2 cellular contexts compared by ENCODE assay signal in the genomic region with DNA sequence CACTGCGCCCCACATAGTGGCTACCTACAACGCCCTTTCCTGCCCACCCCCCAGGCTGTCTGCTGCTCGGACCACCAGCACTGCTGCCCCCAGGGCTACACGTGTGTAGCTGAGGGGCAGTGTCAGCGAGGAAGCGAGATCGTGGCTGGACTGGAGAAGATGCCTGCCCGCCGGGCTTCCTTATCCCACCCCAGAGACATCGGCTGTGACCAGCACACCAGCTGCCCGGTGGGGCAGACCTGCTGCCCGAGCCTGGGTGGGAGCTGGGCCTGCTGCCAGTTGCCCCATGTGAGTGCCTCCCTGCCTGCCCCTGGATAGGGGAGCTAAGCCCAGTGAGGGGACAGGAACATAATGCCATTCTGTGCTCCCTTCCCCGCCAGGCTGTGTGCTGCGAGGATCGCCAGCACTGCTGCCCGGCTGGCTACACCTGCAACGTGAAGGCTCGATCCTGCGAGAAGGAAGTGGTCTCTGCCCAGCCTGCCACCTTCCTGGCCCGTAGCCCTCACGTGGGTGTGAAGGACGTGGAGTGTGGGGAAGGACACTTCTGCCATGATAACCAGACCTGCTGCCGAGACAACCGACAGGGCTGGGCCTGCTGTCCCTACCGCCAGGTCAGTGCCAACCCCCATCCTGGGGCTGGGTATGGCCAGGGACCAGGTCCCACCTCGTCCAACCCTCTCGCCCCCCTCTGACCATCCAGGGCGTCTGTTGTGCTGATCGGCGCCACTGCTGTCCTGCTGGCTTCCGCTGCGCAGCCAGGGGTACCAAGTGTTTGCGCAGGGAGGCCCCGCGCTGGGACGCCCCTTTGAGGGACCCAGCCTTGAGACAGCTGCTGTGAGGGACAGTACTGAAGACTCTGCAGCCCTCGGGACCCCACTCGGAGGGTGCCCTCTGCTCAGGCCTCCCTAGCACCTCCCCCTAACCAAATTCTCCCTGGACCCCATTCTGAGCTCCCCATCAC.
TF ChIP-seq lines count a peak whose summit lies in the region.

No MANE protein-coding gene starts in this region.

TF ChIP-seq in IMR-90, 13 proteins besides CTCF, POLR2A, EP300 and RAD21:
- TF ChIP-seq RFX5 (IDR thresholded peaks at IDR 0.05; ENCODE audit: low read depth, low read length), result no peak
- TF ChIP-seq NFE2L2 (IDR thresholded peaks at IDR 0.05; ENCODE audit: low read depth, low read length), result no peak
- no peak for TF ChIP-seq MAZ (IDR thresholded peaks at IDR 0.05; ENCODE audit: borderline replicate concordance, low read depth, low read length)
- no peak for TF ChIP-seq BHLHE40 (IDR thresholded peaks at IDR 0.05; ENCODE audit: low read depth, low read length)
- no peak for TF ChIP-seq MXI1 (IDR thresholded peaks at IDR 0.05; ENCODE audit: borderline replicate concordance, low read depth, low read length)
- TF ChIP-seq MAFK (IDR thresholded peaks at IDR 0.05; ENCODE audit: low read depth, low read length), result no peak
- TF ChIP-seq CHD1 (IDR thresholded peaks at IDR 0.05; ENCODE audit: low read depth, low read length), result no peak
- no peak for TF ChIP-seq CEBPB (IDR thresholded peaks at IDR 0.05; ENCODE audit: low read depth, low read length)
- no peak for TF ChIP-seq RCOR1 (IDR thresholded peaks at IDR 0.05; ENCODE audit: insufficient replicate concordance, low read length)
- TF ChIP-seq SMC3 (IDR thresholded peaks at IDR 0.05; ENCODE audit: low read depth, low read length), result no peak
- TF ChIP-seq, protein P1, sequence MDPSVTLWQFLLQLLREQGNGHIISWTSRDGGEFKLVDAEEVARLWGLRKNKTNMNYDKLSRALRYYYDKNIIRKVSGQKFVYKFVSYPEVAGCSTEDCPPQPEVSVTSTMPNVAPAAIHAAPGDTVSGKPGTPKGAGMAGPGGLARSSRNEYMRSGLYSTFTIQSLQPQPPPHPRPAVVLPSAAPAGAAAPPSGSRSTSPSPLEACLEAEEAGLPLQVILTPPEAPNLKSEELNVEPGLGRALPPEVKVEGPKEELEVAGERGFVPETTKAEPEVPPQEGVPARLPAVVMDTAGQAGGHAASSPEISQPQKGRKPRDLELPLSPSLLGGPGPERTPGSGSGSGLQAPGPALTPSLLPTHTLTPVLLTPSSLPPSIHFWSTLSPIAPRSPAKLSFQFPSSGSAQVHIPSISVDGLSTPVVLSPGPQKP (IDR thresholded peaks at IDR 0.05; ENCODE audit: borderline replicate concordance, low read depth, low read length), result no peak
- TF ChIP-seq, protein P2, sequence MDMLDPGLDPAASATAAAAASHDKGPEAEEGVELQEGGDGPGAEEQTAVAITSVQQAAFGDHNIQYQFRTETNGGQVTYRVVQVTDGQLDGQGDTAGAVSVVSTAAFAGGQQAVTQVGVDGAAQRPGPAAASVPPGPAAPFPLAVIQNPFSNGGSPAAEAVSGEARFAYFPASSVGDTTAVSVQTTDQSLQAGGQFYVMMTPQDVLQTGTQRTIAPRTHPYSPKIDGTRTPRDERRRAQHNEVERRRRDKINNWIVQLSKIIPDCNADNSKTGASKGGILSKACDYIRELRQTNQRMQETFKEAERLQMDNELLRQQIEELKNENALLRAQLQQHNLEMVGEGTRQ (IDR thresholded peaks at IDR 0.05; ENCODE audit: low read depth, low read length), result no peak
- no peak for TF ChIP-seq FOS (IDR thresholded peaks at IDR 0.05; ENCODE audit: low read depth, low read length)

TF ChIP-seq in H1, 55 proteins besides CTCF, POLR2A, EP300 and RAD21:
- TF ChIP-seq FOSL1 (IDR thresholded peaks at IDR 0.05; ENCODE audit: insufficient read depth, low read depth, low read length), result no peak
- TF ChIP-seq, protein P2 (IDR thresholded peaks at IDR 0.05; ENCODE audit: low read length), result no peak
- no peak for TF ChIP-seq JUND (IDR thresholded peaks at IDR 0.05; ENCODE audit: low read length)
- TF ChIP-seq CEBPB (IDR thresholded peaks at IDR 0.05; ENCODE audit: low read depth, low read length), result no peak
- TF ChIP-seq RNF2 (IDR thresholded peaks at IDR 0.05; ENCODE audit: borderline replicate concordance, low read depth, low read length, missing control alignments, poor library complexity, severe bottlenecking), result no peak
- TF ChIP-seq ASH2L (IDR thresholded peaks at IDR 0.05; ENCODE audit: low read length), result no peak
- no peak for TF ChIP-seq RXRA (IDR thresholded peaks at IDR 0.05; ENCODE audit: insufficient read depth, low read depth, low read length)
- TF ChIP-seq TEAD4 (IDR thresholded peaks at IDR 0.05; ENCODE audit: low read depth, low read length), result no peak
